In genomic region chr15:60423540-60423939, GRCh38 we compare ENCODE assay signal across 8 cellular contexts. TPM values are rescaled to one million over a fixed set of nuclear protein-coding genes. Genes with fewer than 3 reads are reported as not detected.
A peak's percentile ranks its signal among the peaks of the same experiment; 100 is the strongest.
DNase-seq lines count a peak whose midpoint lies in the region; ATAC-seq and TF ChIP-seq lines count a peak whose summit lies in the region.

No MANE protein-coding gene starts in this region.

- H3K4me3 ChIP-seq in AG04449 (ENCODE audit: low read depth, low read length) (no peak overlapping the region; the same call in 1 of the 2 replicates), HFF-Myc (replicated peaks; ENCODE audit: low read depth, low read length) (no peak overlapping the region), adipocyte (ENCODE audit: low read length) (no peak overlapping the region)

- intact Hi-C loops in left colon (cut with DNase I, micrococcal nuclease) = no loop called here

- H3K36me3 ChIP-seq in adipocyte (ENCODE audit: control insufficient read depth, insufficient read depth, low read length, severe bottlenecking) = peaks cover 4% of the 10 kb centered on the region

- H3K9ac ChIP-seq in adipocyte (ENCODE audit: low read length) = peak overlapping the region; percentile 37

- no peaks in the 10 kb centered on the region for H3K27me3 Mint-ChIP-seq in stimulated activated naive CD8-positive, alpha-beta T cell treated with anti-CD3 and anti-CD28 coated beads, Interleukin-15, amount 100 ng/mL, for 72 hours
- no peaks in the 10 kb centered on the region for H3K27me3 Mint-ChIP-seq in immature natural killer cell (ENCODE audit: low read depth in 3 of 3)

- no peak overlapping the region for H3K4me3 Mint-ChIP-seq in stimulated activated naive CD8-positive, alpha-beta T cell treated with anti-CD3 and anti-CD28 coated beads, Interleukin-15, amount 100 ng/mL, for 72 hours
- H3K4me3 Mint-ChIP-seq in immature natural killer cell = no peak overlapping the region

- ATAC-seq in left colon = peak; percentile 39
- no peak for ATAC-seq in stimulated activated naive CD8-positive, alpha-beta T cell treated with anti-CD3 and anti-CD28 coated beads, Interleukin-15, amount 100 ng/mL, for 72 hours

- POLR2A ChIA-PET in AG04449 (lab: Yijun Ruan, JAX) = interaction anchor here (1.1 to 1.3 kb wide), 2 partner anchors 24 to 26 kb away, joined by 4 to 5 read pairs; partner anchors contain the start of gene ANXA2

- CTCF ChIA-PET in AG04449 (lab: Yijun Ruan, JAX) = interaction anchor here (0.7 to 1.0 kb wide), 3 partner anchors 13 to 22 kb away, joined by 3 to 4 read pairs (median 3); no protein-coding TSS in a partner anchor

- no peaks in the 10 kb centered on the region for H3K9me3 ChIP-seq in adipocyte (ENCODE audit: control insufficient read depth, low read length)

- H3K36me3 Mint-ChIP-seq in immature natural killer cell = peaks cover 9 to 29% (median 15%) of the 10 kb centered on the region in 3 donors

- TF ChIP-seq CTCF in AG04449 (IDR thresholded peaks at IDR 0.05; ENCODE audit: insufficient read depth, low read length, missing control alignments) (no peak), HFF-Myc (IDR thresholded peaks at IDR 0.05; ENCODE audit: low read depth, low read length, missing control alignments) (no peak)

- peaks cover 9% of the 10 kb centered on the region for H3K4me1 Mint-ChIP-seq in stimulated activated naive CD8-positive, alpha-beta T cell treated with anti-CD3 and anti-CD28 coated beads, Interleukin-15, amount 100 ng/mL, for 72 hours
- H3K4me1 Mint-ChIP-seq in immature natural killer cell = no peaks in the 10 kb centered on the region

- DNase-seq in AG04449 (ENCODE audit: low read depth, low spot score) (peak; percentile 75), HFF-Myc (ENCODE audit: extremely low read depth, low read depth) (peak; percentile 74), adipocyte (ENCODE audit: low read depth) (peak; percentile 96), left colon (no peak), immature natural killer cell (no peak), NCI-H345 (lab: John Stamatoyannopoulos, UW) (no peak), COLO668 (lab: John Stamatoyannopoulos, UW; ENCODE audit: unreplicated experiment) (no peak)
- no peak for DNase-seq in stimulated activated naive CD8-positive, alpha-beta T cell treated with anti-CD3 and anti-CD28 coated beads, Interleukin-15, amount 100 ng/mL, for 72 hours

- no peaks in the 10 kb centered on the region for H3K9me3 Mint-ChIP-seq in stimulated activated naive CD8-positive, alpha-beta T cell treated with anti-CD3 and anti-CD28 coated beads, Interleukin-15, amount 100 ng/mL, for 72 hours
- H3K9me3 Mint-ChIP-seq in immature natural killer cell = no peaks in the 10 kb centered on the region

- no peaks in the 10 kb centered on the region for H3K27me3 ChIP-seq in adipocyte (replicated peaks; ENCODE audit: control insufficient read depth, insufficient read depth, low read length)

- no peak overlapping the region for H3K27ac Mint-ChIP-seq in stimulated activated naive CD8-positive, alpha-beta T cell treated with anti-CD3 and anti-CD28 coated beads, Interleukin-15, amount 100 ng/mL, for 72 hours
- no peak overlapping the region for H3K27ac Mint-ChIP-seq in immature natural killer cell

- peaks cover 67% of the 10 kb centered on the region for H3K4me1 ChIP-seq in adipocyte (ENCODE audit: control insufficient read depth, insufficient read depth, low read length)

RNA-seq across cellular contexts. Expression of gene ANXA2, which starts 25.8 kb away (rescaled TPM):
- total RNA-seq in left colon = 100 to 1,000 TPM; 815 to 870 TPM
- polyA plus RNA-seq in immature natural killer cell = 100 to 1,000 TPM; 358 to 849 (median 423) TPM

RNA-seq across cellular contexts. Expression of gene ICE2, which starts 55.4 kb away (rescaled TPM):
- total RNA-seq in left colon = 10 to 100 TPM; 29.2 to 31.7 TPM
- polyA plus RNA-seq in immature natural killer cell = 10 to 100 TPM; 26.5 to 40.7 (median 33.4) TPM

Comparison
In these comparisons a context has a peak if more than half of its experiments do, and no peak if none do; other contexts are left out.
1. DNase-seq: peak in AG04449 (single experiment), HFF-Myc (single experiment) and adipocyte (single experiment); none in left colon (0 of 2), stimulated activated naive CD8-positive, alpha-beta T cell treated with anti-CD3 and anti-CD28 coated beads, Interleukin-15, amount 100 ng/mL, for 72 hours (0 of 2), immature natural killer cell (0 of 3), NCI-H345 (single experiment) and COLO668 (single experiment).